11 cellular contexts compared by ENCODE assay signal in genomic region chr5:54013556-54014157, GRCh38.
DNase-seq lines count a peak whose midpoint lies in the region; ATAC-seq and TF ChIP-seq lines count a peak whose summit lies in the region.
"Had no signal": no experiment of that assay in that cellular context is flagged by ENCODE, and none has a peak within 500 bp of the region (broad histone marks: within the 10 kb centered on the region; RNA-seq: fewer than 3 reads in every experiment).

No MANE protein-coding gene starts in this region.

- TF ChIP-seq CTCF in left lung (IDR thresholded peaks at IDR 0.05), result no peak
- TF ChIP-seq CTCF in uterus (IDR thresholded peaks at IDR 0.05), result no peak

- H3K36me3 ChIP-seq in left lung (no peaks in the 10 kb centered on the region), uterus (no peaks in the 10 kb centered on the region)

- no peak overlapping the region for H3K27ac Mint-ChIP-seq in activated T-helper 1 cell treated with anti-CD3 and anti-CD28 coated beads, Interleukin-12 subunit alpha, Interleukin-12 subunit beta, Interleukin-2, Interleukin-4 antibody, amounts not matched to agents 30 ng/mL and 10 ng/mL and 1 ng/mL, durations not matched to agents 14 hours and 24 hours and 36 hours
- H3K27ac Mint-ChIP-seq: activated naive CD8-positive, alpha-beta T cell treated with anti-CD3 and anti-CD28 coated beads, Interleukin-2, amount 10 ng/mL, durations not matched to agents 7 days and 5 days; IgD-negative memory B cell; naive B cell had no signal

- H3K4me3 ChIP-seq in left lung (no peak overlapping the region), uterus (no peak overlapping the region)

- peaks cover 13% of the 10 kb centered on the region for H3K4me1 Mint-ChIP-seq in activated T-helper 1 cell treated with anti-CD3 and anti-CD28 coated beads, Interleukin-12 subunit alpha, Interleukin-12 subunit beta, Interleukin-2, Interleukin-4 antibody, amounts not matched to agents 30 ng/mL and 10 ng/mL and 1 ng/mL, durations not matched to agents 14 hours and 24 hours and 36 hours (ENCODE audit: low read depth)
- H3K4me1 Mint-ChIP-seq: activated naive CD8-positive, alpha-beta T cell treated with anti-CD3 and anti-CD28 coated beads, Interleukin-2, amount 10 ng/mL, durations not matched to agents 7 days and 5 days; IgD-negative memory B cell; naive B cell had no signal

- intact Hi-C loops in activated T-helper 1 cell treated with anti-CD3 and anti-CD28 coated beads, Interleukin-12 subunit alpha, Interleukin-12 subunit beta, Interleukin-2, Interleukin-4 antibody, amounts not matched to agents 30 ng/mL and 10 ng/mL and 1 ng/mL, durations not matched to agents 14 hours and 24 hours and 36 hours (cut with micrococcal nuclease), result no loop called here
- intact Hi-C loops in left lung (cut with DNase I), result no loop called here
- intact Hi-C loops in uterus (cut with DNase I; ENCODE audit: low total_unique reads), result no loop called here

- in situ Hi-C loops in ACHN (cut with HindIII; ENCODE audit: low pct_ligation_motif_present, low pct_unique_long_range_greater_than_20kb, low sequenced_read_pairs), result no loop called here

- peak; percentile 73 for ATAC-seq in left lung

- H3K27ac ChIP-seq in left lung (no peak overlapping the region), caudate nucleus (ENCODE audit: low read depth, low read length) (no peak overlapping the region), uterus (no peak overlapping the region)

- H3K4me1 ChIP-seq in left lung (no peaks in the 10 kb centered on the region), uterus (no peaks in the 10 kb centered on the region)

- H3K27me3 Mint-ChIP-seq in activated T-helper 1 cell treated with anti-CD3 and anti-CD28 coated beads, Interleukin-12 subunit alpha, Interleukin-12 subunit beta, Interleukin-2, Interleukin-4 antibody, amounts not matched to agents 30 ng/mL and 10 ng/mL and 1 ng/mL, durations not matched to agents 14 hours and 24 hours and 36 hours (ENCODE audit: insufficient read depth), result no peaks in the 10 kb centered on the region
- H3K27me3 Mint-ChIP-seq: activated naive CD8-positive, alpha-beta T cell treated with anti-CD3 and anti-CD28 coated beads, Interleukin-2, amount 10 ng/mL, durations not matched to agents 7 days and 5 days; IgD-negative memory B cell; naive B cell had no signal

- H3K9me3 Mint-ChIP-seq in activated T-helper 1 cell treated with anti-CD3 and anti-CD28 coated beads, Interleukin-12 subunit alpha, Interleukin-12 subunit beta, Interleukin-2, Interleukin-4 antibody, amounts not matched to agents 30 ng/mL and 10 ng/mL and 1 ng/mL, durations not matched to agents 14 hours and 24 hours and 36 hours, result peaks cover 19% of the 10 kb centered on the region

- H3K9me3 ChIP-seq in left lung (peaks cover 0 to 14% of the 10 kb centered on the region in 2 donors), uterus (peaks cover 0 to 8% of the 10 kb centered on the region in 2 donors)

- no peak overlapping the region for H3K4me3 Mint-ChIP-seq in activated T-helper 1 cell treated with anti-CD3 and anti-CD28 coated beads, Interleukin-12 subunit alpha, Interleukin-12 subunit beta, Interleukin-2, Interleukin-4 antibody, amounts not matched to agents 30 ng/mL and 10 ng/mL and 1 ng/mL, durations not matched to agents 14 hours and 24 hours and 36 hours
- H3K4me3 Mint-ChIP-seq: activated naive CD8-positive, alpha-beta T cell treated with anti-CD3 and anti-CD28 coated beads, Interleukin-2, amount 10 ng/mL, durations not matched to agents 7 days and 5 days; naive B cell had no signal

- no peak for TF ChIP-seq POLR2A in uterus (IDR thresholded peaks at IDR 0.05)

- no peaks in the 10 kb centered on the region for H3K27me3 ChIP-seq in left lung
- no peaks in the 10 kb centered on the region for H3K27me3 ChIP-seq in uterus

- DNase-seq in ACHN (peak; percentile 25), HT1080 (ENCODE audit: low read depth) (peak; percentile 89), left lung (peak in 1 of 2 donors; percentile 59), caudate nucleus (lab: John Stamatoyannopoulos, UW) (no peak), activated gamma-delta T cell (lab: John Stamatoyannopoulos, UW) (no peak), GF-D8 (lab: John Stamatoyannopoulos, UW) (no peak), uterus (no peak)
- peak; percentile 23 for DNase-seq in activated T-helper 1 cell treated with anti-CD3 and anti-CD28 coated beads, Interleukin-12 subunit alpha, Interleukin-12 subunit beta, Interleukin-2, Interleukin-4 antibody, amounts not matched to agents 30 ng/mL and 10 ng/mL and 1 ng/mL, durations not matched to agents 14 hours and 24 hours and 36 hours (ENCODE audit: low spot score)
- DNase-seq: activated naive CD8-positive, alpha-beta T cell treated with anti-CD3 and anti-CD28 coated beads, Interleukin-2, amount 10 ng/mL, durations not matched to agents 7 days and 5 days; naive B cell had no signal

- peaks cover 19% of the 10 kb centered on the region for H3K36me3 Mint-ChIP-seq in activated T-helper 1 cell treated with anti-CD3 and anti-CD28 coated beads, Interleukin-12 subunit alpha, Interleukin-12 subunit beta, Interleukin-2, Interleukin-4 antibody, amounts not matched to agents 30 ng/mL and 10 ng/mL and 1 ng/mL, durations not matched to agents 14 hours and 24 hours and 36 hours (ENCODE audit: low read depth)

Comparison
In these comparisons a context has a peak if more than half of its experiments do, and no peak if none do; other contexts are left out.
1. DNase-seq: peak in ACHN (single experiment), HT1080 (single experiment) and activated T-helper 1 cell treated with anti-CD3 and anti-CD28 coated beads, Interleukin-12 subunit alpha, Interleukin-12 subunit beta, Interleukin-2, Interleukin-4 antibody, amounts not matched to agents 30 ng/mL and 10 ng/mL and 1 ng/mL, durations not matched to agents 14 hours and 24 hours and 36 hours (single experiment); none in caudate nucleus (0 of 61), activated gamma-delta T cell (single experiment), GF-D8 (single experiment) and uterus (0 of 2).